In the genomic region with DNA sequence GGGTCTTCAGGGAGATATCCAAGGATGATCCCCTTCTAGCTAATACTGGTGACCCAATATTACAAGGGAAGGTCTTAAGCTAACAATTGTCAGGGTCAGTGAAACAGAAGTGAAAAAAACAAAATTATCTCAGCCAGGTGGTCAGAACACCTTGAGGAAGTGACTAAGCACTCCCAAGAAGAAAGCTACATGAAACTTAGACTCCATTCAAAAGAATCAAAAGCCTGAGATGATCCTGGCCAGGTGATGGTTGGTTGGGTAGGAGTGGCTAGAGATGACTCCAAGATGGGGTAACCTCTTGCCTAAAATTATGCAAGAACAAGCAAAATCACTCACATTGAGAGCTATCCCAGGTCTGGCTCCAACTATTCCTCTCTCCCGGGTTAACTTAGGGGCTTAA, we compare ENCODE assay signal across 21 cellular contexts. TPM values are rescaled to one million over a fixed set of nuclear protein-coding genes. Genes with fewer than 3 reads are reported as not detected.
DNase-seq lines count a peak whose midpoint lies in the region; ATAC-seq, FAIRE-seq and TF ChIP-seq lines count a peak whose summit lies in the region.
"Had no signal": no experiment of that assay in that cellular context is flagged by ENCODE, and none has a peak within 500 bp of the region (broad histone marks: within the 10 kb centered on the region; RNA-seq: fewer than 3 reads in every experiment).

No MANE protein-coding gene starts in this region.

- no peak overlapping the region for H3K4me3 Mint-ChIP-seq in activated CD4-positive, alpha-beta T cell treated with anti-CD3 and anti-CD28 coated beads, Interleukin-2, amount 10 ng/mL, durations not matched to agents 7 days and 5 days
- H3K4me3 Mint-ChIP-seq in natural killer cell (no peak overlapping the region), endothelial cell (ENCODE audit: unreplicated experiment) (peak overlapping the region; percentile 77), H9 (no peak overlapping the region)
- no peak overlapping the region for H3K4me3 Mint-ChIP-seq in natural killer cell treated with Interleukin-12 subunit alpha and Interleukin-12 subunit beta and Interleukin-15 and Interleukin-18, amount 100 ng/mL, for 72 hours

- ATAC-seq in natural killer cell, result no peak
- ATAC-seq in natural killer cell treated with Interleukin-12 subunit alpha and Interleukin-12 subunit beta and Interleukin-15 and Interleukin-18, amount 100 ng/mL, for 72 hours, result no peak
- no peak for ATAC-seq in pancreas

- H3K27me3 ChIP-seq in pancreas (no peaks in the 10 kb centered on the region), transverse colon (no peaks in the 10 kb centered on the region), H9 (ENCODE audit: insufficient read depth, low read length) (no peaks in the 10 kb centered on the region)
- H3K27me3 ChIP-seq: BE2C had no signal

- H3K4ac ChIP-seq in H9 (ENCODE audit: low read depth, low read length), result no peak overlapping the region

- no peak overlapping the region for H2AK5ac ChIP-seq in H9 (ENCODE audit: insufficient read length, low read length)

- TF ChIP-seq POLR2A in transverse colon (IDR thresholded peaks at IDR 0.05), result no peak

- H3K4me1 ChIP-seq in pancreas, result peaks cover 18 to 24% (median 19%) of the 10 kb centered on the region in 3 donors
- peaks cover 15 to 34% (median 26%) of the 10 kb centered on the region in 4 donors for H3K4me1 ChIP-seq in transverse colon
- no peaks in the 10 kb centered on the region for H3K4me1 ChIP-seq in H9 (ENCODE audit: insufficient read depth, low read length)
- H3K4me1 ChIP-seq: BE2C had no signal

- H3K4me1 Mint-ChIP-seq in activated CD4-positive, alpha-beta T cell treated with anti-CD3 and anti-CD28 coated beads, Interleukin-2, amount 10 ng/mL, durations not matched to agents 7 days and 5 days, result peaks cover 36% of the 10 kb centered on the region
- peaks cover 49 to 61% of the 10 kb centered on the region in 2 donors for H3K4me1 Mint-ChIP-seq in natural killer cell
- H3K4me1 Mint-ChIP-seq in natural killer cell treated with Interleukin-12 subunit alpha and Interleukin-12 subunit beta and Interleukin-15 and Interleukin-18, amount 100 ng/mL, for 72 hours (ENCODE audit: low read depth in 2 of 2), result peaks cover 38 to 48% of the 10 kb centered on the region in 2 donors
- peaks cover 38% of the 10 kb centered on the region for H3K4me1 Mint-ChIP-seq in endothelial cell (ENCODE audit: unreplicated experiment)
- peaks cover 15% of the 10 kb centered on the region in 2 experiments for H3K4me1 Mint-ChIP-seq in H9

- no peak overlapping the region for H3T11ph ChIP-seq in H9 (ENCODE audit: low read length)

- 76 to 91% methylated on average over 1 of the region's 1 CpG for WGBS in pancreas, 2 donors
- 83 to 100% methylated on average over 1 of the region's 1 CpG for WGBS in transverse colon (ENCODE audit: low coverage in 1 of 2), 2 donors
- WGBS in H9 (ENCODE audit: extremely low coverage, insufficient read length, low lambda C conversion rate), result no CpG with 5 or more reads among the region's 1 CpG

- no peak overlapping the region for H2BK120ac ChIP-seq in H9 (ENCODE audit: low read depth, low read length, poor library complexity, severe bottlenecking)

- no peak overlapping the region for H3K4me3 ChIP-seq in pancreas
- no peak overlapping the region for H3K4me3 ChIP-seq in transverse colon
- H3K4me3 ChIP-seq: HAP-1 had no signal

- no peak for TF ChIP-seq CTCF in natural killer cell (IDR thresholded peaks at IDR 0.05)
- TF ChIP-seq CTCF in endothelial cell (IDR thresholded peaks at IDR 0.05; ENCODE audit: unreplicated experiment), result no peak
- TF ChIP-seq CTCF in pancreas (IDR thresholded peaks at IDR 0.05), result no peak
- TF ChIP-seq CTCF in transverse colon (IDR thresholded peaks at IDR 0.05), result no peak
- no peak for TF ChIP-seq CTCF in H9 (conservative IDR thresholded peaks at IDR 0.05)

- no peak overlapping the region for H3K14ac ChIP-seq in H9 (ENCODE audit: insufficient read depth, low read length)

- no peaks in the 10 kb centered on the region for H3K9me3 Mint-ChIP-seq in activated CD4-positive, alpha-beta T cell treated with anti-CD3 and anti-CD28 coated beads, Interleukin-2, amount 10 ng/mL, durations not matched to agents 7 days and 5 days
- H3K9me3 Mint-ChIP-seq in natural killer cell, result no peaks in the 10 kb centered on the region
- no peaks in the 10 kb centered on the region for H3K9me3 Mint-ChIP-seq in natural killer cell treated with Interleukin-12 subunit alpha and Interleukin-12 subunit beta and Interleukin-15 and Interleukin-18, amount 100 ng/mL, for 72 hours
- no peaks in the 10 kb centered on the region for H3K9me3 Mint-ChIP-seq in endothelial cell (ENCODE audit: unreplicated experiment)
- no peaks in the 10 kb centered on the region; a peak in 1 of 5 replicates for H3K9me3 Mint-ChIP-seq in H9

- H4K91ac ChIP-seq in H9 (ENCODE audit: insufficient read length, low read depth, low read length), result no peak overlapping the region

- H4K5ac ChIP-seq in H9 (ENCODE audit: insufficient read length, low read depth, low read length), result no peak overlapping the region

- FAIRE-seq in pancreas (lab: Jason Lieb, UNC), result no peak
- FAIRE-seq: GM19239 had no signal

- no peaks in the 10 kb centered on the region for H3K27me3 Mint-ChIP-seq in activated CD4-positive, alpha-beta T cell treated with anti-CD3 and anti-CD28 coated beads, Interleukin-2, amount 10 ng/mL, durations not matched to agents 7 days and 5 days
- H3K27me3 Mint-ChIP-seq in natural killer cell (ENCODE audit: low read depth in 2 of 2) (no peaks in the 10 kb centered on the region), endothelial cell (ENCODE audit: unreplicated experiment) (peaks cover 18% of the 10 kb centered on the region), H9 (ENCODE audit: low read depth) (no peaks in the 10 kb centered on the region; the same call in 1 of the 2 replicates)
- H3K27me3 Mint-ChIP-seq in natural killer cell treated with Interleukin-12 subunit alpha and Interleukin-12 subunit beta and Interleukin-15 and Interleukin-18, amount 100 ng/mL, for 72 hours, result no peaks in the 10 kb centered on the region
- H3K27me3 Mint-ChIP-seq: CD4-positive, alpha-beta memory T cell had no signal

- in situ Hi-C loops in transverse colon (cut with MboI; ENCODE audit: low pct_ligation_motif_present in 1 of 4, low pct_unique_long_range_greater_than_20kb in 1 of 4, low sequenced_read_pairs in 3 of 4), result no loop called here

- H3K36me3 Mint-ChIP-seq in activated CD4-positive, alpha-beta T cell treated with anti-CD3 and anti-CD28 coated beads, Interleukin-2, amount 10 ng/mL, durations not matched to agents 7 days and 5 days (ENCODE audit: low read depth), result peaks cover 73% of the 10 kb centered on the region
- H3K36me3 Mint-ChIP-seq in natural killer cell (peaks cover 16% of the 10 kb centered on the region), endothelial cell (ENCODE audit: low read depth, unreplicated experiment) (peaks cover 63% of the 10 kb centered on the region), H9 (ENCODE audit: insufficient read depth in 1 of 3, low read depth in 3 of 3) (peaks cover 73 to 91% (median 84%) of the 10 kb centered on the region in 3 experiments)
- H3K36me3 Mint-ChIP-seq in natural killer cell treated with Interleukin-12 subunit alpha and Interleukin-12 subunit beta and Interleukin-15 and Interleukin-18, amount 100 ng/mL, for 72 hours, result peaks cover 57% of the 10 kb centered on the region

- H3K9ac ChIP-seq in H9 (ENCODE audit: extremely low read depth, insufficient read length, low read length), result no peak overlapping the region

- H4K20me1 ChIP-seq in H9 (ENCODE audit: control insufficient read depth, insufficient read depth, insufficient read length), result no peaks in the 10 kb centered on the region

- no peak overlapping the region for H3K4me2 ChIP-seq in H9 (ENCODE audit: insufficient read depth, insufficient read length, low read length)

- H2AFZ ChIP-seq in H9 (ENCODE audit: low read length), result no peak overlapping the region

- intact Hi-C loops in natural killer cell (cut with micrococcal nuclease) (no loop called here), pancreas (cut with DNase I) (no loop called here), transverse colon (cut with DNase I; ENCODE audit: low total_unique reads) (no loop called here)

- CTCF ChIA-PET in activated CD4-positive, alpha-beta T cell treated with anti-CD3 and anti-CD28 coated beads, Interleukin-2, amount 10 ng/mL, durations not matched to agents 7 days and 5 days (lab: Charles Lee), result interaction anchor here (0.7 to 1.8 kb wide), 6 partner anchors 11 to 59 kb away, joined by 3 to 14 read pairs (median 4); no protein-coding TSS in a partner anchor

- H2BK5ac ChIP-seq in H9 (ENCODE audit: insufficient read length, low read length), result no peak overlapping the region

- H3K79me2 ChIP-seq in H9 (ENCODE audit: insufficient read depth, low read length), result peaks cover 39% of the 10 kb centered on the region

- peak overlapping the region; percentile 2 for H3K27ac Mint-ChIP-seq in activated CD4-positive, alpha-beta T cell treated with anti-CD3 and anti-CD28 coated beads, Interleukin-2, amount 10 ng/mL, durations not matched to agents 7 days and 5 days
- H3K27ac Mint-ChIP-seq in natural killer cell, result peak overlapping the region; percentile 15 to 33
- peak overlapping the region in 1 of 2 donors; percentile 23 for H3K27ac Mint-ChIP-seq in natural killer cell treated with Interleukin-12 subunit alpha and Interleukin-12 subunit beta and Interleukin-15 and Interleukin-18, amount 100 ng/mL, for 72 hours
- H3K27ac Mint-ChIP-seq in endothelial cell (ENCODE audit: unreplicated experiment), result peak overlapping the region; percentile 73
- no peak overlapping the region for H3K27ac Mint-ChIP-seq in H9

- no peak overlapping the region for H2BK12ac ChIP-seq in H9 (ENCODE audit: insufficient read length, low read depth, low read length)

- H3K18ac ChIP-seq in H9 (ENCODE audit: insufficient read length, low read depth, low read length), result no peak overlapping the region

- H3K36me3 ChIP-seq in pancreas (peaks cover 18 to 60% (median 54%) of the 10 kb centered on the region in 3 donors), transverse colon (peaks cover 0 to 58% (median 30%) of the 10 kb centered on the region in 4 donors)

- DNase-seq in activated CD4-positive, alpha-beta T cell treated with anti-CD3 and anti-CD28 coated beads, Interleukin-2, amount 10 ng/mL, durations not matched to agents 7 days and 5 days, result no peak
- no peak for DNase-seq in activated CD4-positive, alpha-beta T cell treated with anti-CD3 and anti-CD28 coated beads for 1 hour
- no peak for DNase-seq in natural killer cell
- DNase-seq in natural killer cell treated with Interleukin-12 subunit alpha and Interleukin-12 subunit beta and Interleukin-15 and Interleukin-18, amount 100 ng/mL, for 72 hours (ENCODE audit: low spot score), result no peak
- no peak for DNase-seq in endothelial cell (ENCODE audit: low spot score)
- no peak for DNase-seq in pancreas
- DNase-seq in transverse colon, result no peak
- no peak for DNase-seq in H9
- DNase-seq: 8988T; BE2C; CD4-positive, alpha-beta memory T cell; KBM-7; NCI-H1436; NCI-H2029; NCI-H2171; NCI-H446; NK-92 treated with Interleukin-12 subunit alpha and Interleukin-12 subunit beta, amount 100 ng/mL, for 24 hours; OCI-M1; SIG-M5 had no signal

- H2BK15ac ChIP-seq in H9 (ENCODE audit: low read depth, low read length), result no peak overlapping the region

- H3K27ac ChIP-seq in pancreas (no peak overlapping the region), transverse colon (no peak overlapping the region), H9 (ENCODE audit: insufficient read length, low read depth, low read length) (no peak overlapping the region)

- H3K79me1 ChIP-seq in H9 (ENCODE audit: insufficient read depth, low read depth, low read length, poor library complexity, severe bottlenecking), result no peaks in the 10 kb centered on the region

- H3K23me2 ChIP-seq in H9 (ENCODE audit: insufficient read length, low read depth, low read length, poor library complexity, severe bottlenecking), result peaks cover 6% of the 10 kb centered on the region

- no peaks in the 10 kb centered on the region for H3K9me3 ChIP-seq in pancreas
- no peaks in the 10 kb centered on the region for H3K9me3 ChIP-seq in transverse colon
- no peaks in the 10 kb centered on the region for H3K9me3 ChIP-seq in H9 (ENCODE audit: control insufficient read depth, low read depth, low read length)
- H3K9me3 ChIP-seq: BE2C, HAP-1 had no signal

- H3K23ac ChIP-seq in H9 (ENCODE audit: insufficient read length, low read depth, low read length), result no peak overlapping the region

- no peak for TF ChIP-seq EP300 in transverse colon (IDR thresholded peaks at IDR 0.05; ENCODE audit: low read depth)

- H4K8ac ChIP-seq in H9 (replicated peaks; ENCODE audit: insufficient read length, low read depth, low read length), result no peak overlapping the region

- H3K56ac ChIP-seq in H9 (ENCODE audit: insufficient read length, low read depth, low read length), result no peak overlapping the region

- no peak overlapping the region for H2BK20ac ChIP-seq in H9 (ENCODE audit: low read depth, low read length, poor library complexity, severe bottlenecking)

- POLR2A ChIA-PET in activated CD4-positive, alpha-beta T cell treated with anti-CD3 and anti-CD28 coated beads, Interleukin-2, amount 10 ng/mL, durations not matched to agents 7 days and 5 days (lab: Charles Lee), result no interaction called here

RNA-seq across cellular contexts. Expression of gene VCP, which starts 5.4 kb away (rescaled TPM):
- 100 to 1,000 TPM; 189 to 238 TPM for total RNA-seq in activated CD4-positive, alpha-beta T cell treated with anti-CD3 and anti-CD28 coated beads, Interleukin-2, amount 10 ng/mL, durations not matched to agents 7 days and 5 days
- total RNA-seq in natural killer cell, result 100 to 1,000 TPM; 303 to 338 (median 322) TPM
- total RNA-seq in natural killer cell treated with Interleukin-12 subunit alpha and Interleukin-12 subunit beta and Interleukin-15 and Interleukin-18, amount 100 ng/mL, for 72 hours, result 100 to 1,000 TPM; 436 to 450 TPM
- 397 TPM for total RNA-seq in endothelial cell (ENCODE audit: unreplicated experiment)
- 100 to 1,000 TPM in 1 of 6 donors, 10 to 100 TPM in 5; 44.5 to 104 (median 66.7) TPM for total RNA-seq in pancreas
- polyA plus RNA-seq in pancreas, result 10 to 100 TPM; 32.5 to 58.3 TPM
- total RNA-seq in transverse colon, result 100 to 1,000 TPM in 3 of 4 donors, 10 to 100 TPM in 1; 45.3 to 196 (median 124) TPM
- total RNA-seq in H9 (2021), result 407 and 409 TPM in 2 replicates

RNA-seq across cellular contexts. Expression of gene FANCG, which starts 12.7 kb away (rescaled TPM):
- 100 to 1,000 TPM; 117 to 123 TPM for total RNA-seq in activated CD4-positive, alpha-beta T cell treated with anti-CD3 and anti-CD28 coated beads, Interleukin-2, amount 10 ng/mL, durations not matched to agents 7 days and 5 days
- 10 to 100 TPM; 33.9 to 38.9 (median 35.7) TPM for total RNA-seq in natural killer cell
- total RNA-seq in natural killer cell treated with Interleukin-12 subunit alpha and Interleukin-12 subunit beta and Interleukin-15 and Interleukin-18, amount 100 ng/mL, for 72 hours, result 100 to 1,000 TPM in 1 of 2 donors, 10 to 100 TPM in 1; 74.9 to 185 TPM
- total RNA-seq in endothelial cell (ENCODE audit: unreplicated experiment), result 41.4 TPM
- 10 to 100 TPM in 4 of 6 donors, 1 to 10 TPM in 2; 7.5 to 16.6 (median 10.4) TPM for total RNA-seq in pancreas
- 10 to 100 TPM; 26.3 to 31.1 TPM for polyA plus RNA-seq in pancreas
- total RNA-seq in transverse colon, result 10 to 100 TPM in 3 of 4 donors, 1 to 10 TPM in 1; 6.6 to 90.0 (median 51.6) TPM
- 86.9 and 88.0 TPM in 2 replicates for total RNA-seq in H9 (2021)

RNA-seq across cellular contexts. Expression of gene PIGO, which starts 29.3 kb away (rescaled TPM):
- total RNA-seq in activated CD4-positive, alpha-beta T cell treated with anti-CD3 and anti-CD28 coated beads, Interleukin-2, amount 10 ng/mL, durations not matched to agents 7 days and 5 days, result 10 to 100 TPM; 22.0 to 29.0 TPM
- total RNA-seq in natural killer cell, result 10 to 100 TPM; 23.6 to 28.2 (median 27.7) TPM
- 10 to 100 TPM; 23.7 to 24.5 TPM for total RNA-seq in natural killer cell treated with Interleukin-12 subunit alpha and Interleukin-12 subunit beta and Interleukin-15 and Interleukin-18, amount 100 ng/mL, for 72 hours
- total RNA-seq in endothelial cell (ENCODE audit: unreplicated experiment), result 20.3 TPM
- total RNA-seq in pancreas, result 10 to 100 TPM; 14.2 to 19.8 (median 16.4) TPM
- polyA plus RNA-seq in pancreas, result 10 to 100 TPM; 20.0 to 26.1 TPM
- total RNA-seq in transverse colon, result 10 to 100 TPM; 19.1 to 50.1 (median 24.8) TPM
- total RNA-seq in H9 (2021), result 20.3 and 23.4 TPM in 2 replicates

RNA-seq across cellular contexts. Expression of gene STOML2, which starts 35.9 kb away (rescaled TPM):
- total RNA-seq in activated CD4-positive, alpha-beta T cell treated with anti-CD3 and anti-CD28 coated beads, Interleukin-2, amount 10 ng/mL, durations not matched to agents 7 days and 5 days, result 100 to 1,000 TPM; 104 to 108 TPM
- total RNA-seq in natural killer cell, result 10 to 100 TPM; 41.4 to 43.9 (median 41.6) TPM
- 100 to 1,000 TPM; 138 to 201 TPM for total RNA-seq in natural killer cell treated with Interleukin-12 subunit alpha and Interleukin-12 subunit beta and Interleukin-15 and Interleukin-18, amount 100 ng/mL, for 72 hours
- 108 TPM for total RNA-seq in endothelial cell (ENCODE audit: unreplicated experiment)
- 10 to 100 TPM; 33.4 to 50.5 (median 45.1) TPM for total RNA-seq in pancreas
- polyA plus RNA-seq in pancreas, result 10 to 100 TPM; 31.2 to 57.6 TPM
- total RNA-seq in transverse colon, result 10 to 100 TPM; 36.7 to 99.1 (median 70.9) TPM
- 192 and 193 TPM in 2 replicates for total RNA-seq in H9 (2021)

RNA-seq across cellular contexts. Expression of gene ATOSB, which starts 48.6 kb away (rescaled TPM):
- total RNA-seq in activated CD4-positive, alpha-beta T cell treated with anti-CD3 and anti-CD28 coated beads, Interleukin-2, amount 10 ng/mL, durations not matched to agents 7 days and 5 days, result 10 to 100 TPM; 15.6 to 17.6 TPM
- 10 to 100 TPM; 21.0 to 28.3 (median 23.9) TPM for total RNA-seq in natural killer cell
- 10 to 100 TPM; 13.1 to 19.6 TPM for total RNA-seq in natural killer cell treated with Interleukin-12 subunit alpha and Interleukin-12 subunit beta and Interleukin-15 and Interleukin-18, amount 100 ng/mL, for 72 hours
- total RNA-seq in endothelial cell (ENCODE audit: unreplicated experiment), result 33.7 TPM
- 1 to 10 TPM; 2.5 to 7.5 (median 3.7) TPM for total RNA-seq in pancreas
- polyA plus RNA-seq in pancreas, result 1 to 10 TPM; 7.6 to 7.8 TPM
- total RNA-seq in transverse colon, result 10 to 100 TPM; 23.9 to 30.0 (median 27.3) TPM
- 5.6 and 6.1 TPM in 2 replicates for total RNA-seq in H9 (2021)

Comparison
In these comparisons a context has a peak if more than half of its experiments do, and no peak if none do; other contexts are left out.
1. H3K27ac Mint-ChIP-seq: peak in activated CD4-positive, alpha-beta T cell treated with anti-CD3 and anti-CD28 coated beads, Interleukin-2, amount 10 ng/mL, durations not matched to agents 7 days and 5 days (single experiment), natural killer cell (2 of 2) and endothelial cell (single experiment); none in H9 (0 of 3).